14 cellular contexts compared by ENCODE assay signal in genomic region chr3:111924283-111924682, GRCh38. TPM values are rescaled to one million over a fixed set of nuclear protein-coding genes. Genes with fewer than 3 reads are reported as not detected.
DNase-seq lines count a peak whose midpoint lies in the region; ATAC-seq, FAIRE-seq and TF ChIP-seq lines count a peak whose summit lies in the region.
"Had no signal": no experiment of that assay in that cellular context is flagged by ENCODE, and none has a peak within 500 bp of the region (broad histone marks: within the 10 kb centered on the region; RNA-seq: fewer than 3 reads in every experiment).

No MANE protein-coding gene starts in this region.

- H3K27me3 ChIP-seq in astrocyte (ENCODE audit: insufficient read depth, low read length) (no peaks in the 10 kb centered on the region), upper lobe of left lung (no peaks in the 10 kb centered on the region)

- H3K4me3 ChIP-seq in astrocyte (ENCODE audit: insufficient read depth, low read depth, low read length) (no peak overlapping the region), upper lobe of left lung (no peak overlapping the region)

- H3K27ac Mint-ChIP-seq in astrocyte (ENCODE audit: unreplicated experiment) = peak overlapping the region; percentile 22
- H3K27ac Mint-ChIP-seq: activated T-helper 1 cell treated with anti-CD3 and anti-CD28 coated beads, Interleukin-12 subunit alpha, Interleukin-12 subunit beta, Interleukin-2, Interleukin-4 antibody, amounts not matched to agents 30 ng/mL and 10 ng/mL and 1 ng/mL, durations not matched to agents 14 hours and 24 hours and 36 hours had no signal

- H3K27ac ChIP-seq in astrocyte (ENCODE audit: low read depth, low read length) = no peak overlapping the region
- peak overlapping the region in 1 of 4 donors; percentile 62 for H3K27ac ChIP-seq in upper lobe of left lung
- H3K27ac ChIP-seq: 22Rv1 had no signal

- no peak for TF ChIP-seq CTCF in astrocyte (IDR thresholded peaks at IDR 0.05; ENCODE audit: insufficient read depth, low read depth, low read length)
- TF ChIP-seq CTCF in upper lobe of left lung (IDR thresholded peaks at IDR 0.05) = no peak

- no peak overlapping the region for H3K4me3 Mint-ChIP-seq in astrocyte (ENCODE audit: unreplicated experiment)
- H3K4me3 Mint-ChIP-seq: activated T-helper 1 cell treated with anti-CD3 and anti-CD28 coated beads, Interleukin-12 subunit alpha, Interleukin-12 subunit beta, Interleukin-2, Interleukin-4 antibody, amounts not matched to agents 30 ng/mL and 10 ng/mL and 1 ng/mL, durations not matched to agents 14 hours and 24 hours and 36 hours had no signal

- H3K4me2 ChIP-seq in astrocyte (ENCODE audit: low read length) = no peak overlapping the region

- peak; percentile 94 for ATAC-seq in left colon
- ATAC-seq in upper lobe of left lung (ENCODE audit: low FRiP score in 2 of 2) = peak; percentile 41 to 81
- ATAC-seq in GM18505 (IDR thresholded peaks at IDR 0.05; ENCODE audit: unreplicated experiment) = no peak
- ATAC-seq in HG03097 (IDR thresholded peaks at IDR 0.05; ENCODE audit: low FRiP score, unreplicated experiment) = no peak

- no peaks in the 10 kb centered on the region for H3K9me3 Mint-ChIP-seq in astrocyte (ENCODE audit: unreplicated experiment)
- H3K9me3 Mint-ChIP-seq: activated T-helper 1 cell treated with anti-CD3 and anti-CD28 coated beads, Interleukin-12 subunit alpha, Interleukin-12 subunit beta, Interleukin-2, Interleukin-4 antibody, amounts not matched to agents 30 ng/mL and 10 ng/mL and 1 ng/mL, durations not matched to agents 14 hours and 24 hours and 36 hours had no signal

- H3K9me3 ChIP-seq in astrocyte (ENCODE audit: insufficient read depth, low read depth, low read length) (no peaks in the 10 kb centered on the region), upper lobe of left lung (no peaks in the 10 kb centered on the region)

- H4K20me1 ChIP-seq in astrocyte (ENCODE audit: insufficient read depth, low read length) = peaks cover 3% of the 10 kb centered on the region

- WGBS in upper lobe of left lung, 2 donors = 37 to 54% methylated on average over 6 of the region's 6 CpGs

- H3K36me3 Mint-ChIP-seq in astrocyte (ENCODE audit: low read depth, unreplicated experiment) = peaks cover 47% of the 10 kb centered on the region

- H3K4me1 ChIP-seq in astrocyte (ENCODE audit: insufficient read depth, low read length) = peaks cover 7% of the 10 kb centered on the region
- peaks cover 0 to 11% (median 7%) of the 10 kb centered on the region in 4 donors for H3K4me1 ChIP-seq in upper lobe of left lung

- TF ChIP-seq POLR2A in upper lobe of left lung (IDR thresholded peaks at IDR 0.05) = no peak
- no peak for TF ChIP-seq POLR2A in GM18505 (IDR thresholded peaks at IDR 0.05; ENCODE audit: borderline replicate concordance, extremely low read depth, insufficient read depth, insufficient read length)

- no peak for TF ChIP-seq EP300 in upper lobe of left lung (IDR thresholded peaks at IDR 0.05)

- intact Hi-C loops in left colon (cut with DNase I, micrococcal nuclease) = no loop called here

- no peak overlapping the region for H3K9ac ChIP-seq in astrocyte (ENCODE audit: low read length)

- no peaks in the 10 kb centered on the region for H3K27me3 Mint-ChIP-seq in astrocyte (ENCODE audit: low read depth, unreplicated experiment)

- peaks cover 47% of the 10 kb centered on the region for H3K36me3 ChIP-seq in astrocyte (ENCODE audit: insufficient read depth, low read length)
- peaks cover 0 to 26% (median 0%) of the 10 kb centered on the region in 4 donors for H3K36me3 ChIP-seq in upper lobe of left lung

- H3K79me2 ChIP-seq in astrocyte (ENCODE audit: insufficient read depth, low read length) = peaks cover 24% of the 10 kb centered on the region

- no peak for FAIRE-seq in astrocyte (lab: Jason Lieb, UNC)
- FAIRE-seq: colon, TTC549 had no signal

- no peak overlapping the region for H2AFZ ChIP-seq in astrocyte (ENCODE audit: low read depth, low read length)

- peak; percentile 58 for DNase-seq in DMS53 (lab: John Stamatoyannopoulos, UW)
- DNase-seq in DMS53 treated with DMSO at 0.1 percent for 48 hours (lab: John Stamatoyannopoulos, UW; ENCODE audit: unreplicated experiment) = no peak
- DNase-seq in astrocyte (ENCODE audit: low read depth) = no peak
- peak; percentile 30 to 79 for DNase-seq in left colon
- DNase-seq in upper lobe of left lung = peak; percentile 13 to 22
- no peak for DNase-seq in SIG-M5 treated with dmso at 0.1 percent for 504 hours (lab: John Stamatoyannopoulos, UW; ENCODE audit: unreplicated experiment)
- DNase-seq: GF-D8, NCI-H82 had no signal

- peaks cover 15% of the 10 kb centered on the region for H3K4me1 Mint-ChIP-seq in astrocyte (ENCODE audit: low read depth, unreplicated experiment)

RNA-seq across cellular contexts. Expression of gene ABHD10, which starts 54.5 kb away (rescaled TPM):
- total RNA-seq in astrocyte (26.6 and 28.6 TPM in 2 replicates), left colon (10 to 100 TPM; 26.2 to 26.6 TPM), upper lobe of left lung (10 to 100 TPM in 4 of 6 donors, 1 to 10 TPM in 2; 3.2 to 26.4 (median 18.1) TPM)

Comparison
In these comparisons a context has a peak if more than half of its experiments do, and no peak if none do; other contexts are left out.
1. DNase-seq: peak in DMS53 (single experiment), left colon (2 of 2) and upper lobe of left lung (2 of 2); none in DMS53 treated with DMSO at 0.1 percent for 48 hours (single experiment), astrocyte (single experiment) and SIG-M5 treated with dmso at 0.1 percent for 504 hours (single experiment).
2. ATAC-seq: peak in left colon (single experiment) and upper lobe of left lung (2 of 2); none in GM18505 (single experiment) and HG03097 (single experiment).